Comparison of ENCODE assay signal across 8 cellular contexts in the genomic region with DNA sequence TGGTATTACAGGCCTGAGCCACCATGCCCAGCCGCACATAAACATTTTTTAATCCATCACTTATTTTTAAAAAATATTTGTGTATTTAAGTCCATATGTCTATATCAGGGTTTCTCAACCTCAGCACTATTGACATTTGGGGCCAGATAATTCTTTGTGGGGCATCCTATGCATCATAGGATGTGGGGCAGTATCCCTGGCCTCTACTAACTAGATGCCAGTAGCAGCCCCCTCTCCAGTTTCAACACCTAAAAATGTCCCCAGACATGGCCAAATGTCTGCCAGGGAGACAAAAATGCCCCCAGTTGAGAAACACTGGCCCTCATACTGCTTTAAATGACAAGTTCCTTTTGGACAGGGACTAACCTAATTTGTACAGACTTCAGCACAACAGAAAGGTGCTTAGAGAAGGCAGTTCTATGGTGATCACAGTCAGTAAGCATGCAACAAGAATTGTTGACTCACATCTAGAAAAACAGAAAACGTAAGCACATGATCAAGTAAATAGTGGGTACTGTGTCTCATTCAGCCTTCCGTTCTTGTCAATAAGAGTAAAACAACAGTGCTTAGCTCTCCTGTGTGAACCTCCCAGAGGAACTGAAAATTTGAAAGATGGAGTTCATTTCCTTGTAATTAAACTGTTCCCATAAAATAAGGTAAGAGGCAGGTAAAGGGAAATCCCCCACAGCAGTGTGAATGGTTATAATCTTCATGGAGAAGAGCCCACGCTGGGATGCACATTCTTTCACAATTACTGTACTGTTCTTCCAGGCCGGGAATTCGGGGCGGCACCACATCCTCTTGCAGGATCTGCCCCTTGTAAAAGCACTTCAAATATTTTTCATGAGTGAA. TPM values are rescaled to one million over a fixed set of nuclear protein-coding genes. Genes with fewer than 3 reads are reported as not detected.
DNase-seq lines count a peak whose midpoint lies in the region; ATAC-seq and TF ChIP-seq lines count a peak whose summit lies in the region.

No MANE protein-coding gene starts in this region.

- H3K9me3 ChIP-seq in adipocyte (ENCODE audit: control insufficient read depth, low read length) (no peaks in the 10 kb centered on the region), mesenchymal stem cell (ENCODE audit: control insufficient read depth, low read length) (no peaks in the 10 kb centered on the region)

- CTCF ChIA-PET in HEK293T (lab: Yijun Ruan, JAX), result no interaction called here

- no peaks in the 10 kb centered on the region for H3K36me3 Mint-ChIP-seq in progenitor cell of endocrine pancreas (ENCODE audit: insufficient read depth)

- H2BK120ac ChIP-seq in mesenchymal stem cell (ENCODE audit: low read depth, low read length), result no peak overlapping the region

- no peak overlapping the region for H4K91ac ChIP-seq in mesenchymal stem cell (ENCODE audit: low read length)

- no peak overlapping the region for H3K27ac Mint-ChIP-seq in progenitor cell of endocrine pancreas

- ATAC-seq in HG03097 (IDR thresholded peaks at IDR 0.05; ENCODE audit: low FRiP score, unreplicated experiment), result peak; percentile 45

- no peak overlapping the region for H3K9ac ChIP-seq in adipocyte (ENCODE audit: low read length)
- H3K9ac ChIP-seq in mesenchymal stem cell (ENCODE audit: low read length), result no peak overlapping the region

- no peaks in the 10 kb centered on the region for H3K36me3 ChIP-seq in adipocyte (ENCODE audit: control insufficient read depth, insufficient read depth, low read length, severe bottlenecking)
- no peaks in the 10 kb centered on the region for H3K36me3 ChIP-seq in mesenchymal stem cell (ENCODE audit: control insufficient read depth in 1 of 2, insufficient read depth in 2 of 2, low read depth in 1 of 2, low read length in 2 of 2)

- H3K4me3 Mint-ChIP-seq in progenitor cell of endocrine pancreas (ENCODE audit: low read depth), result no peak overlapping the region

- DNase-seq in EL (peak; percentile 91), adipocyte (ENCODE audit: low read depth) (peak; percentile 62), mesenchymal stem cell (peak; percentile 86), HEK293T (ENCODE audit: extremely low spot score) (no peak), progenitor cell of endocrine pancreas (ENCODE audit: low spot score, unreplicated experiment) (no peak)
- DNase-seq in stimulated activated CD8-positive, alpha-beta memory T cell treated with anti-CD3 and anti-CD28 coated beads, Interleukin-4, amount 100 ng/mL, for 48 hours, result no peak
- no peak for DNase-seq in effector CD8-positive, alpha-beta T cell (lab: John Stamatoyannopoulos, UW)

- peak overlapping the region in 1 of 2 experiments; percentile 19 for H3K4ac ChIP-seq in mesenchymal stem cell (ENCODE audit: low read depth in 1 of 2, low read length in 2 of 2)

- H3K4me1 ChIP-seq in adipocyte (ENCODE audit: control insufficient read depth, insufficient read depth, low read length), result peaks cover 37% of the 10 kb centered on the region
- peaks cover 10% of the 10 kb centered on the region for H3K4me1 ChIP-seq in mesenchymal stem cell (ENCODE audit: control insufficient read depth, insufficient read depth, low read depth, low read length)

- H3K9me3 Mint-ChIP-seq in progenitor cell of endocrine pancreas (ENCODE audit: low read depth), result no peaks in the 10 kb centered on the region

- H3K18ac ChIP-seq in mesenchymal stem cell (ENCODE audit: low read depth in 1 of 2, low read length in 2 of 2), result peak overlapping the region in 1 of 2 experiments; percentile 43

- TF ChIP-seq CTCF in progenitor cell of endocrine pancreas (IDR thresholded peaks at IDR 0.05; ENCODE audit: unreplicated experiment), result no peak

- peaks cover 52% of the 10 kb centered on the region for H3K27me3 Mint-ChIP-seq in progenitor cell of endocrine pancreas

- H2AK5ac ChIP-seq in mesenchymal stem cell (ENCODE audit: low read length, severe bottlenecking), result peak overlapping the region; percentile 29

- peak overlapping the region; percentile 45 for H2BK5ac ChIP-seq in mesenchymal stem cell (ENCODE audit: low read depth, low read length, poor library complexity, severe bottlenecking)

- POLR2A ChIA-PET in HEK293T (lab: Yijun Ruan, JAX), result no interaction called here

- no peak overlapping the region for H3K14ac ChIP-seq in mesenchymal stem cell (ENCODE audit: low read length in 2 of 2)

- H3K4me3 ChIP-seq in adipocyte (ENCODE audit: low read length) (no peak overlapping the region), mesenchymal stem cell (ENCODE audit: insufficient read depth in 1 of 2, low read depth in 1 of 2, low read length in 2 of 2) (no peak overlapping the region)

- H2AFZ ChIP-seq in mesenchymal stem cell (ENCODE audit: low read depth, low read length), result no peak overlapping the region

- H3K4me1 Mint-ChIP-seq in progenitor cell of endocrine pancreas (ENCODE audit: low read depth), result peaks cover 13% of the 10 kb centered on the region

- H3K4me2 ChIP-seq in mesenchymal stem cell (ENCODE audit: low read length, poor library complexity, severe bottlenecking), result no peak overlapping the region

- no peaks in the 10 kb centered on the region for H3K79me1 ChIP-seq in mesenchymal stem cell (replicated peaks; ENCODE audit: low read length, poor library complexity, severe bottlenecking)

- WGBS in mesenchymal stem cell, result 0% methylated on average over 1 of the region's 7 CpGs

- H3K27ac ChIP-seq in mesenchymal stem cell (ENCODE audit: low read length, poor library complexity, severe bottlenecking), result peak overlapping the region; percentile 94

- H2BK15ac ChIP-seq in mesenchymal stem cell (ENCODE audit: low read depth, poor library complexity, severe bottlenecking), result peak overlapping the region; percentile 34

- peak overlapping the region in 1 of 2 experiments; percentile 64 for H2BK12ac ChIP-seq in mesenchymal stem cell (ENCODE audit: low read length in 2 of 2)

- no peak overlapping the region for H3K23ac ChIP-seq in mesenchymal stem cell (ENCODE audit: low read length in 2 of 2)

- H3K27me3 ChIP-seq in adipocyte (replicated peaks; ENCODE audit: control insufficient read depth, insufficient read depth, low read length), result peaks cover 10% of the 10 kb centered on the region
- H3K27me3 ChIP-seq in mesenchymal stem cell (ENCODE audit: control insufficient read depth in 1 of 2, insufficient read depth in 1 of 2, low read length in 2 of 2), result peaks cover 0 to 16% of the 10 kb centered on the region in 2 experiments

- no peak overlapping the region for H4K8ac ChIP-seq in mesenchymal stem cell (ENCODE audit: low read length)

TF ChIP-seq in HEK293T, 16 proteins besides CTCF, POLR2A, EP300 and RAD21:
- no peak for TF ChIP-seq HDGF (IDR thresholded peaks at IDR 0.05; ENCODE audit: borderline replicate concordance)
- no peak for TF ChIP-seq ARNT (IDR thresholded peaks at IDR 0.05)
- no peak for TF ChIP-seq CTBP1 (IDR thresholded peaks at IDR 0.05; ENCODE audit: borderline replicate concordance)
- no peak for TF ChIP-seq LEF1 (IDR thresholded peaks at IDR 0.05; ENCODE audit: borderline replicate concordance)
- no peak for TF ChIP-seq FOXM1 (IDR thresholded peaks at IDR 0.05; ENCODE audit: borderline replicate concordance)
- no peak for TF ChIP-seq FOXK2 (IDR thresholded peaks at IDR 0.05)
- TF ChIP-seq BHLHE40 (IDR thresholded peaks at IDR 0.05; ENCODE audit: borderline replicate concordance), result no peak
- no peak for TF ChIP-seq FOXA1 (IDR thresholded peaks at IDR 0.05)
- TF ChIP-seq TARDBP (IDR thresholded peaks at IDR 0.05), result no peak
- TF ChIP-seq NFRKB (IDR thresholded peaks at IDR 0.05), result no peak
- TF ChIP-seq, protein P1, sequence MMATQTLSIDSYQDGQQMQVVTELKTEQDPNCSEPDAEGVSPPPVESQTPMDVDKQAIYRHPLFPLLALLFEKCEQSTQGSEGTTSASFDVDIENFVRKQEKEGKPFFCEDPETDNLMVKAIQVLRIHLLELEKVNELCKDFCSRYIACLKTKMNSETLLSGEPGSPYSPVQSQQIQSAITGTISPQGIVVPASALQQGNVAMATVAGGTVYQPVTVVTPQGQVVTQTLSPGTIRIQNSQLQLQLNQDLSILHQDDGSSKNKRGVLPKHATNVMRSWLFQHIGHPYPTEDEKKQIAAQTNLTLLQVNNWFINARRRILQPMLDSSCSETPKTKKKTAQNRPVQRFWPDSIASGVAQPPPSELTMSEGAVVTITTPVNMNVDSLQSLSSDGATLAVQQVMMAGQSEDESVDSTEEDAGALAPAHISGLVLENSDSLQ (IDR thresholded peaks at IDR 0.05), result no peak
- TF ChIP-seq SUZ12 (IDR thresholded peaks at IDR 0.05), result no peak
TF ChIP-seq in HEK293T: peak in this region for 0.

RNA-seq across cellular contexts. Expression of a gene that starts 17.3 kb away (rescaled TPM):
- 0.11 TPM for polyA plus RNA-seq in mesenchymal stem cell (2013, experiment 1 of 2)
- polyA plus RNA-seq in mesenchymal stem cell (2013, experiment 2 of 2), result 0.18 TPM
- not detected in 2 replicates for total RNA-seq in progenitor cell of endocrine pancreas

Comparison
In these comparisons a context has a peak if more than half of its experiments do, and no peak if none do; other contexts are left out.
1. DNase-seq: peak in EL (single experiment), adipocyte (single experiment) and mesenchymal stem cell (single experiment); none in HEK293T (single experiment), progenitor cell of endocrine pancreas (single experiment), stimulated activated CD8-positive, alpha-beta memory T cell treated with anti-CD3 and anti-CD28 coated beads, Interleukin-4, amount 100 ng/mL, for 48 hours (single experiment) and effector CD8-positive, alpha-beta T cell (single experiment).